ENCODE assay signal across 17 cellular contexts in the genomic region with DNA sequence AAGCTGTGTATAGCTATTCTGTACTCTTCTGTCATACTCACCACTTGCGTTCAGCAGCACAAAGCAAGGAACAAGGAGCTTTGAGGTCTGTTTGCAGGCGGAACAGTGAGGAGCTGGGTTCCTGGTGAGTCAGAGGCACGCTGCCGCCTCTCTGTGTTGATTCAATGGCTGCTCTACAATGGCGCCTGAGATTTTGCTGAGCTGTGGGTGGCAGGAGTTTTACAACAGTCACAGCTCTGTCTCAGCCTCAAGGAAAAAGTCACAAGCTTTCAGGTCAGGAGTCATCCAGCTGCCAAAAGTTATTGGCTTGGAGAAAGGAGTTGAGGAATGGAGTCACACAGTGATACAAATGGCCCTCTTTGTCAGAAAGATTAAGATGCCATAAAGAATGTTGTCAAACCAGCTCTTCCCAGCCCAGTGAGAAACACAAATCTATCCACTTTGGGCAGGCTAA.
A peak's percentile ranks its signal among the peaks of the same experiment; 100 is the strongest.
DNase-seq lines count a peak whose midpoint lies in the region; ATAC-seq, FAIRE-seq and TF ChIP-seq lines count a peak whose summit lies in the region.
"Had no signal": no experiment of that assay in that cellular context is flagged by ENCODE, and none has a peak within 500 bp of the region (broad histone marks: within the 10 kb centered on the region; RNA-seq: fewer than 3 reads in every experiment).

No MANE protein-coding gene starts in this region.

- DNase-seq in GM23338 (ENCODE audit: low spot score) = peak; percentile 63
- DNase-seq in amniotic epithelial cell (ENCODE audit: low read depth) = peak; percentile 12
- peak; percentile 97 for DNase-seq in foreskin melanocyte
- DNase-seq in pancreas = peak in 2 of 6 donors; percentile 8 to 37
- DNase-seq in activated T-helper 2 cell treated with anti-CD3 and anti-CD28 coated beads, Interferon-gamma antibody, Interleukin-2, Interleukin-4, amounts not matched to agents 10 μg/mL and 5 μg/mL and 100 μg/mL, durations not matched to agents 14 hours and 24 hours and 36 hours (ENCODE audit: low spot score) = no peak
- DNase-seq in hepatic stellate cell (ENCODE audit: low spot score) = no peak
- DNase-seq in NCI-H82 treated with DMSO at 0.1 percent for 48 hours (lab: John Stamatoyannopoulos, UW; ENCODE audit: unreplicated experiment) = no peak
- no peak for DNase-seq in SHP77 (lab: John Stamatoyannopoulos, UW)
- DNase-seq: activated CD4-positive, alpha-beta T cell treated with anti-CD3 and anti-CD28 coated beads, Interleukin-2, amount 50 U/mL, for 1 hour; activated gamma-delta T cell; BE2C; cerebellar nuclear complex; left cardiac atrium; stimulated activated CD4-positive, alpha-beta T cell treated with anti-CD3 and anti-CD28 coated beads, Interleukin-1b, Interleukin-23, amount 100 ng/mL, for 48 hours; stimulated activated naive B cell treated with anti-CD40 and anti-IgM and Interleukin-4, amounts not matched to agents 10 μg/mL and 1 μg/mL and 100 μg/mL, for 72 hours; T-helper 2 cell had no signal

- H3K36me3 ChIP-seq in GM23338 (ENCODE audit: insufficient read depth) = no peaks in the 10 kb centered on the region
- no peaks in the 10 kb centered on the region for H3K36me3 ChIP-seq in pancreas
- H3K36me3 ChIP-seq: BE2C had no signal

- no peaks in the 10 kb centered on the region; the same call in 2 of the 3 replicates for H3K36me3 Mint-ChIP-seq in GM23338 (ENCODE audit: low read depth)
- H3K36me3 Mint-ChIP-seq in activated T-helper 2 cell treated with anti-CD3 and anti-CD28 coated beads, Interferon-gamma antibody, Interleukin-2, Interleukin-4, amounts not matched to agents 10 μg/mL and 5 μg/mL and 100 μg/mL, durations not matched to agents 14 hours and 24 hours and 36 hours (ENCODE audit: low read depth) = no peaks in the 10 kb centered on the region
- H3K36me3 Mint-ChIP-seq: stimulated activated naive B cell treated with anti-CD40 and anti-IgM and Interleukin-4, amounts not matched to agents 10 μg/mL and 1 μg/mL and 100 μg/mL, for 72 hours had no signal

- no peaks in the 10 kb centered on the region for H3F3A ChIP-seq in GM23338 (replicated peaks; ENCODE audit: low read depth)

- H3K4me1 Mint-ChIP-seq in GM23338 = peaks cover 30% of the 10 kb centered on the region
- no peaks in the 10 kb centered on the region for H3K4me1 Mint-ChIP-seq in activated T-helper 2 cell treated with anti-CD3 and anti-CD28 coated beads, Interferon-gamma antibody, Interleukin-2, Interleukin-4, amounts not matched to agents 10 μg/mL and 5 μg/mL and 100 μg/mL, durations not matched to agents 14 hours and 24 hours and 36 hours (ENCODE audit: low read depth)

- no peaks in the 10 kb centered on the region for H4K20me1 ChIP-seq in GM23338 (replicated peaks; ENCODE audit: insufficient read depth)

- peaks cover 8% of the 10 kb centered on the region for H3K9me2 ChIP-seq in GM23338 (ENCODE audit: insufficient read depth)

- H2AFZ ChIP-seq in GM23338 = no peak overlapping the region

- TF ChIP-seq CTCF in GM23338 (conservative IDR thresholded peaks at IDR 0.05; ENCODE audit: low read depth in 2 of 2) (no peak), pancreas (IDR thresholded peaks at IDR 0.05) (no peak)

- H3K27me3 Mint-ChIP-seq in GM23338 (ENCODE audit: insufficient read depth, low read depth, poor library complexity) = peaks cover 6% of the 10 kb centered on the region
- H3K27me3 Mint-ChIP-seq in activated T-helper 2 cell treated with anti-CD3 and anti-CD28 coated beads, Interferon-gamma antibody, Interleukin-2, Interleukin-4, amounts not matched to agents 10 μg/mL and 5 μg/mL and 100 μg/mL, durations not matched to agents 14 hours and 24 hours and 36 hours (ENCODE audit: low read depth) = peaks cover 29% of the 10 kb centered on the region

- no peak overlapping the region for H3K4me3 ChIP-seq in GM23338
- no peak overlapping the region for H3K4me3 ChIP-seq in pancreas

- intact Hi-C loops in pancreas (cut with DNase I) = no loop called here
- intact Hi-C loops in activated T-helper 2 cell treated with anti-CD3 and anti-CD28 coated beads, Interferon-gamma antibody, Interleukin-2, Interleukin-4, amounts not matched to agents 10 μg/mL and 5 μg/mL and 100 μg/mL, durations not matched to agents 14 hours and 24 hours and 36 hours (cut with micrococcal nuclease) = no loop called here

- H3K4me2 ChIP-seq in GM23338 = peak overlapping the region; percentile 10; the same call in 1 of the 2 replicates

- H3K9me3 Mint-ChIP-seq in GM23338 = no peaks in the 10 kb centered on the region
- H3K9me3 Mint-ChIP-seq in activated T-helper 2 cell treated with anti-CD3 and anti-CD28 coated beads, Interferon-gamma antibody, Interleukin-2, Interleukin-4, amounts not matched to agents 10 μg/mL and 5 μg/mL and 100 μg/mL, durations not matched to agents 14 hours and 24 hours and 36 hours = no peaks in the 10 kb centered on the region
- H3K9me3 Mint-ChIP-seq: stimulated activated naive B cell treated with anti-CD40 and anti-IgM and Interleukin-4, amounts not matched to agents 10 μg/mL and 1 μg/mL and 100 μg/mL, for 72 hours had no signal

- no peaks in the 10 kb centered on the region for H3K27me3 ChIP-seq in GM23338 (ENCODE audit: insufficient read depth)
- no peaks in the 10 kb centered on the region for H3K27me3 ChIP-seq in pancreas
- H3K27me3 ChIP-seq: BE2C had no signal

- no peak for FAIRE-seq in pancreas (lab: Jason Lieb, UNC)
- FAIRE-seq: GM18507 had no signal

- peak overlapping the region; percentile 92 for H3K27ac Mint-ChIP-seq in GM23338
- no peak overlapping the region for H3K27ac Mint-ChIP-seq in activated T-helper 2 cell treated with anti-CD3 and anti-CD28 coated beads, Interferon-gamma antibody, Interleukin-2, Interleukin-4, amounts not matched to agents 10 μg/mL and 5 μg/mL and 100 μg/mL, durations not matched to agents 14 hours and 24 hours and 36 hours
- H3K27ac Mint-ChIP-seq: stimulated activated naive B cell treated with anti-CD40 and anti-IgM and Interleukin-4, amounts not matched to agents 10 μg/mL and 1 μg/mL and 100 μg/mL, for 72 hours had no signal

- ATAC-seq in GM23338 = peak; percentile 90
- ATAC-seq in pancreas = peak; percentile 57 to 67 (median 66)
- ATAC-seq: left cardiac atrium; stimulated activated naive B cell treated with anti-CD40 and anti-IgM and Interleukin-4, amounts not matched to agents 10 μg/mL and 1 μg/mL and 100 μg/mL, for 72 hours had no signal

- H3K79me2 ChIP-seq in GM23338 (replicated peaks; ENCODE audit: insufficient read depth) = no peaks in the 10 kb centered on the region

- 60 to 67% methylated on average over 5 of the region's 5 CpGs for WGBS in pancreas, 2 donors

- peaks cover 6% of the 10 kb centered on the region; the same call in 1 of the 2 replicates for H3K4me1 ChIP-seq in GM23338 (ENCODE audit: insufficient read depth)
- no peaks in the 10 kb centered on the region for H3K4me1 ChIP-seq in pancreas

- H3K27ac ChIP-seq in GM23338 (ENCODE audit: low read depth) (peak overlapping the region; percentile 65), pancreas (peak overlapping the region in 2 of 4 donors; percentile 45 to 48)

- H3K9me3 ChIP-seq in pancreas = no peaks in the 10 kb centered on the region
- H3K9me3 ChIP-seq: BE2C had no signal

- H3K4me3 Mint-ChIP-seq in GM23338 = no peak overlapping the region
- H3K4me3 Mint-ChIP-seq in activated T-helper 2 cell treated with anti-CD3 and anti-CD28 coated beads, Interferon-gamma antibody, Interleukin-2, Interleukin-4, amounts not matched to agents 10 μg/mL and 5 μg/mL and 100 μg/mL, durations not matched to agents 14 hours and 24 hours and 36 hours (ENCODE audit: low read depth) = no peak overlapping the region
- H3K4me3 Mint-ChIP-seq: stimulated activated naive B cell treated with anti-CD40 and anti-IgM and Interleukin-4, amounts not matched to agents 10 μg/mL and 1 μg/mL and 100 μg/mL, for 72 hours had no signal

TF ChIP-seq in GM23338, 12 proteins besides CTCF, POLR2A, EP300 and RAD21 (continues in another document):
- no peak for TF ChIP-seq EZH2phosphoT487 (IDR thresholded peaks at IDR 0.05; ENCODE audit: unreplicated experiment)
- TF ChIP-seq NANOG (IDR thresholded peaks at IDR 0.05; ENCODE audit: borderline replicate concordance) = no peak
- no peak for TF ChIP-seq STAT1 (IDR thresholded peaks at IDR 0.05; ENCODE audit: unreplicated experiment)

Comparison
In these comparisons a context has a peak if more than half of its experiments do, and no peak if none do; other contexts are left out.
1. DNase-seq: peak in GM23338 (single experiment), amniotic epithelial cell (single experiment) and foreskin melanocyte (single experiment); none in activated T-helper 2 cell treated with anti-CD3 and anti-CD28 coated beads, Interferon-gamma antibody, Interleukin-2, Interleukin-4, amounts not matched to agents 10 μg/mL and 5 μg/mL and 100 μg/mL, durations not matched to agents 14 hours and 24 hours and 36 hours (single experiment), hepatic stellate cell (single experiment), NCI-H82 treated with DMSO at 0.1 percent for 48 hours (single experiment) and SHP77 (0 of 2).